Comparison of ENCODE assay signal across 21 cellular contexts in genomic region chr2:84857566-84857965, GRCh38. TPM values are rescaled to one million over a fixed set of nuclear protein-coding genes. Genes with fewer than 3 reads are reported as not detected.
A peak's percentile ranks its signal among the peaks of the same experiment; 100 is the strongest.
DNase-seq lines count a peak whose midpoint lies in the region; ATAC-seq and TF ChIP-seq lines count a peak whose summit lies in the region.
"Had no signal": no experiment of that assay in that cellular context is flagged by ENCODE, and none has a peak within 500 bp of the region (broad histone marks: within the 10 kb centered on the region; RNA-seq: fewer than 3 reads in every experiment).

No MANE protein-coding gene starts in this region.

- intact Hi-C loops in activated naive CD4-positive, alpha-beta T cell treated with anti-CD3 and anti-CD28 coated beads for 36 hours (cut with micrococcal nuclease) = loop anchor here (1.0 to 5.0 kb wide), 3 partner anchors 17 to 130 kb away; no protein-coding TSS in a partner anchor
- intact Hi-C loops in activated CD4-positive, alpha-beta memory T cell treated with anti-CD3 and anti-CD28 coated beads for 36 hours (cut with micrococcal nuclease) = loop anchor here (1.0 to 5.0 kb wide), 3 partner anchors 11 to 205 kb away; partner anchors contain the start of gene TRABD2A

- peaks cover 32% of the 10 kb centered on the region for H3K36me3 Mint-ChIP-seq in activated naive CD4-positive, alpha-beta T cell treated with anti-CD3 and anti-CD28 coated beads for 36 hours (ENCODE audit: low read depth)
- peaks cover 23% of the 10 kb centered on the region for H3K36me3 Mint-ChIP-seq in activated CD4-positive, alpha-beta memory T cell treated with anti-CD3 and anti-CD28 coated beads for 36 hours
- peaks cover 3% of the 10 kb centered on the region for H3K36me3 Mint-ChIP-seq in central memory CD8-positive, alpha-beta T cell (ENCODE audit: insufficient read depth)
- H3K36me3 Mint-ChIP-seq in stimulated activated effector memory CD8-positive, alpha-beta T cell treated with anti-CD3 and anti-CD28 coated beads, Interleukin-12 subunit alpha, Interleukin-12 subunit beta, amount 100 ng/mL, for 72 hours = peaks cover 8% of the 10 kb centered on the region

- peaks cover 13% of the 10 kb centered on the region for H3K9me3 Mint-ChIP-seq in activated naive CD4-positive, alpha-beta T cell treated with anti-CD3 and anti-CD28 coated beads for 36 hours
- peaks cover 18% of the 10 kb centered on the region for H3K9me3 Mint-ChIP-seq in activated CD4-positive, alpha-beta memory T cell treated with anti-CD3 and anti-CD28 coated beads for 36 hours
- H3K9me3 Mint-ChIP-seq in central memory CD8-positive, alpha-beta T cell = peaks cover 5% of the 10 kb centered on the region
- H3K9me3 Mint-ChIP-seq in stimulated activated effector memory CD8-positive, alpha-beta T cell treated with anti-CD3 and anti-CD28 coated beads, Interleukin-12 subunit alpha, Interleukin-12 subunit beta, amount 100 ng/mL, for 72 hours = peaks cover 8% of the 10 kb centered on the region

- POLR2A ChIA-PET in activated CD4-positive, alpha-beta memory T cell treated with anti-CD3 and anti-CD28 coated beads for 36 hours (lab: Charles Lee) = interaction anchor here (1.2 kb wide), 1 partner anchor 23 kb away, joined by 3 read pairs; no protein-coding TSS in a partner anchor
- POLR2A ChIA-PET in GM10248 (lab: Yijun Ruan, JAX) = no interaction called here

- TF ChIP-seq CTCF in GM10248 (IDR thresholded peaks at IDR 0.05; ENCODE audit: control extremely low read depth, extremely low read depth, low read depth, missing control alignments) = no peak

- no peaks in the 10 kb centered on the region for H3K27me3 Mint-ChIP-seq in activated naive CD4-positive, alpha-beta T cell treated with anti-CD3 and anti-CD28 coated beads for 36 hours (ENCODE audit: low read depth)
- no peaks in the 10 kb centered on the region for H3K27me3 Mint-ChIP-seq in activated CD4-positive, alpha-beta memory T cell treated with anti-CD3 and anti-CD28 coated beads for 36 hours
- H3K27me3 Mint-ChIP-seq in central memory CD8-positive, alpha-beta T cell = no peaks in the 10 kb centered on the region

- no peak for DNase-seq in activated naive CD4-positive, alpha-beta T cell treated with anti-CD3 and anti-CD28 coated beads for 36 hours
- no peak for DNase-seq in activated naive CD4-positive, alpha-beta T cell treated with anti-CD3 and anti-CD28 coated beads, Interleukin-2, amount 50 U/mL, for 16 hours
- no peak for DNase-seq in activated CD4-positive, alpha-beta memory T cell treated with anti-CD3 and anti-CD28 coated beads for 36 hours
- DNase-seq in central memory CD8-positive, alpha-beta T cell (ENCODE audit: low spot score in 2 of 2) = no peak
- DNase-seq in stimulated activated effector memory CD8-positive, alpha-beta T cell treated with anti-CD3 and anti-CD28 coated beads, Interleukin-12 subunit alpha, Interleukin-12 subunit beta, amount 100 ng/mL, for 72 hours (ENCODE audit: low spot score in 2 of 2) = no peak
- DNase-seq in GM10248 (ENCODE audit: extremely low spot score) (no peak), pons (ENCODE audit: low spot score) (no peak)
- DNase-seq: body of pancreas; DMS53; effector CD8-positive, alpha-beta T cell; foreskin melanocyte; GDM1; hippocampal formation; NCI-H1694 treated with DMSO at 0.1 percent for 48 hours; NCI-H526 treated with DMSO at 0.1 percent for 48 hours; RPMI8226; T1000 had no signal

- no peak for ATAC-seq in central memory CD8-positive, alpha-beta T cell (replicated peaks; ENCODE audit: extremely low read depth, poor library complexity, severe bottlenecking)
- ATAC-seq in stimulated activated effector memory CD8-positive, alpha-beta T cell treated with anti-CD3 and anti-CD28 coated beads, Interleukin-12 subunit alpha, Interleukin-12 subunit beta, amount 100 ng/mL, for 72 hours = no peak
- ATAC-seq in GM18858 (IDR thresholded peaks at IDR 0.05; ENCODE audit: unreplicated experiment) = no peak
- ATAC-seq: body of pancreas, esophagus mucosa had no signal

- no peak overlapping the region for H3K4me3 Mint-ChIP-seq in activated naive CD4-positive, alpha-beta T cell treated with anti-CD3 and anti-CD28 coated beads for 36 hours
- H3K4me3 Mint-ChIP-seq in activated CD4-positive, alpha-beta memory T cell treated with anti-CD3 and anti-CD28 coated beads for 36 hours = no peak overlapping the region
- H3K4me3 Mint-ChIP-seq in central memory CD8-positive, alpha-beta T cell = peak overlapping the region; percentile 6
- H3K4me3 Mint-ChIP-seq in stimulated activated effector memory CD8-positive, alpha-beta T cell treated with anti-CD3 and anti-CD28 coated beads, Interleukin-12 subunit alpha, Interleukin-12 subunit beta, amount 100 ng/mL, for 72 hours = no peak overlapping the region
- H3K4me3 Mint-ChIP-seq: WTC11 had no signal

- peaks cover 94% of the 10 kb centered on the region for H3K4me1 Mint-ChIP-seq in activated naive CD4-positive, alpha-beta T cell treated with anti-CD3 and anti-CD28 coated beads for 36 hours (ENCODE audit: low read depth)
- H3K4me1 Mint-ChIP-seq in activated CD4-positive, alpha-beta memory T cell treated with anti-CD3 and anti-CD28 coated beads for 36 hours (ENCODE audit: low read depth) = peaks cover 90% of the 10 kb centered on the region
- peaks cover 87% of the 10 kb centered on the region for H3K4me1 Mint-ChIP-seq in central memory CD8-positive, alpha-beta T cell
- peaks cover 70% of the 10 kb centered on the region for H3K4me1 Mint-ChIP-seq in stimulated activated effector memory CD8-positive, alpha-beta T cell treated with anti-CD3 and anti-CD28 coated beads, Interleukin-12 subunit alpha, Interleukin-12 subunit beta, amount 100 ng/mL, for 72 hours

- H3K27ac Mint-ChIP-seq in activated naive CD4-positive, alpha-beta T cell treated with anti-CD3 and anti-CD28 coated beads for 36 hours = peak overlapping the region; percentile 91
- H3K27ac Mint-ChIP-seq in activated CD4-positive, alpha-beta memory T cell treated with anti-CD3 and anti-CD28 coated beads for 36 hours = peak overlapping the region; percentile 46
- peak overlapping the region; percentile 90 for H3K27ac Mint-ChIP-seq in central memory CD8-positive, alpha-beta T cell (ENCODE audit: low read depth)
- H3K27ac Mint-ChIP-seq in stimulated activated effector memory CD8-positive, alpha-beta T cell treated with anti-CD3 and anti-CD28 coated beads, Interleukin-12 subunit alpha, Interleukin-12 subunit beta, amount 100 ng/mL, for 72 hours = peak overlapping the region; percentile 69
- H3K27ac Mint-ChIP-seq: progenitor cell of endocrine pancreas, WTC11 had no signal

- CTCF ChIA-PET in activated naive CD4-positive, alpha-beta T cell treated with anti-CD3 and anti-CD28 coated beads for 36 hours (lab: Charles Lee) = interaction anchor here (0.6 to 3.7 kb wide), 14 partner anchors 10 to 360 kb away, joined by 3 to 25 read pairs (median 6); partner anchors contain the start of gene TRABD2A
- CTCF ChIA-PET in activated CD4-positive, alpha-beta memory T cell treated with anti-CD3 and anti-CD28 coated beads for 36 hours (lab: Charles Lee) = interaction anchor here (0.7 to 2.4 kb wide), 8 partner anchors 9 to 332 kb away, joined by 3 to 10 read pairs (median 4); no protein-coding TSS in a partner anchor
- CTCF ChIA-PET in GM10248 (lab: Yijun Ruan, JAX) = interaction anchor here (1.0 to 1.4 kb wide), 5 partner anchors 11 to 365 kb away, joined by 3 to 4 read pairs (median 3); no protein-coding TSS in a partner anchor

RNA-seq across cellular contexts. Expression of gene TRABD2A, which starts 23.3 kb away (rescaled TPM):
- 10 to 100 TPM; 40.4 to 41.7 TPM for total RNA-seq in activated naive CD4-positive, alpha-beta T cell treated with anti-CD3 and anti-CD28 coated beads for 36 hours
- total RNA-seq in activated CD4-positive, alpha-beta memory T cell treated with anti-CD3 and anti-CD28 coated beads for 36 hours = 10 to 100 TPM; 29.6 to 30.1 TPM

RNA-seq across cellular contexts. Expression of gene TMSB10, which starts 47.9 kb away (rescaled TPM):
- 1,000 to 10,000 TPM; 1,772 to 1,864 TPM for total RNA-seq in activated naive CD4-positive, alpha-beta T cell treated with anti-CD3 and anti-CD28 coated beads for 36 hours
- 1,000 to 10,000 TPM; 2,535 to 2,567 TPM for total RNA-seq in activated CD4-positive, alpha-beta memory T cell treated with anti-CD3 and anti-CD28 coated beads for 36 hours
